Comparison of ENCODE assay signal across 17 cellular contexts in genomic region chr4:143294710-143295109, GRCh38. TPM values are rescaled to one million over a fixed set of nuclear protein-coding genes. Genes with fewer than 3 reads are reported as not detected.
A peak's percentile ranks its signal among the peaks of the same experiment; 100 is the strongest.
DNase-seq lines count a peak whose midpoint lies in the region; ATAC-seq and TF ChIP-seq lines count a peak whose summit lies in the region.
"Had no signal": no experiment of that assay in that cellular context is flagged by ENCODE, and none has a peak within 500 bp of the region (broad histone marks: within the 10 kb centered on the region; RNA-seq: fewer than 3 reads in every experiment).

No MANE protein-coding gene starts in this region.

- TF ChIP-seq CTCF in AG10803 (conservative IDR thresholded peaks at IDR 0.05; ENCODE audit: low read length) = no peak
- TF ChIP-seq CTCF in gastroesophageal sphincter (IDR thresholded peaks at IDR 0.05) = no peak
- no peak for TF ChIP-seq CTCF in stomach (IDR thresholded peaks at IDR 0.05)

- H3K9me3 ChIP-seq in gastroesophageal sphincter (no peaks in the 10 kb centered on the region), stomach (no peaks in the 10 kb centered on the region)
- H3K9me3 ChIP-seq: Caco-2 had no signal

- H3K4me3 ChIP-seq in AG10803 (ENCODE audit: low read length) (no peak overlapping the region), gastroesophageal sphincter (no peak overlapping the region), stomach (no peak overlapping the region)
- H3K4me3 ChIP-seq: GM12878, GM23338, PC-9 had no signal

- TF ChIP-seq POLR2A in gastroesophageal sphincter (IDR thresholded peaks at IDR 0.05) = no peak
- no peak for TF ChIP-seq POLR2A in stomach (IDR thresholded peaks at IDR 0.05)

- DNase-seq in AG10803 (ENCODE audit: low read depth) (peak; percentile 39), stomach (no peak), HCEC 1CT (no peak)
- DNase-seq: AML-193, Caco-2, DMS53, KBM-7, NCI-H1092, NCI-H774, PC-9 had no signal

- H3K27me3 ChIP-seq in gastroesophageal sphincter = no peaks in the 10 kb centered on the region
- H3K27me3 ChIP-seq in stomach = no peaks in the 10 kb centered on the region

- TF ChIP-seq EP300 in gastroesophageal sphincter (IDR thresholded peaks at IDR 0.05) (no peak), stomach (IDR thresholded peaks at IDR 0.05) (no peak)

- H3K36me3 ChIP-seq in gastroesophageal sphincter (no peaks in the 10 kb centered on the region), stomach (no peaks in the 10 kb centered on the region)

- intact Hi-C loops in stomach (cut with DNase I; ENCODE audit: low total_unique reads) = no loop called here

- H3K27ac ChIP-seq in gastroesophageal sphincter (peak overlapping the region; percentile 52 to 75 (median 63)), stomach (peak overlapping the region in 4 of 5 donors; percentile 3 to 47 (median 32))
- H3K27ac ChIP-seq: HL-60, PC-9 had no signal

- H3K4me1 ChIP-seq in gastroesophageal sphincter (peaks cover 16 to 78% (median 16%) of the 10 kb centered on the region in 3 donors), stomach (peaks cover 0 to 30% (median 9%) of the 10 kb centered on the region in 4 donors)
- H3K4me1 ChIP-seq: Caco-2 had no signal

- 15 to 42% methylated on average over 1 of the region's 2 CpGs for WGBS in gastroesophageal sphincter (ENCODE audit: low coverage in 1 of 2), 2 donors
- WGBS in stomach, 5 donors = 28 to 67% (median 46%) methylated on average over 2 of the region's 2 CpGs

- ATAC-seq in SK-N-SH treated with all-trans-retinoic acid at 6 μM for 48 hours (peak; percentile 75), gastroesophageal sphincter (peak; percentile 46), HG03039 (IDR thresholded peaks at IDR 0.05; ENCODE audit: unreplicated experiment) (no peak), GM19397 (IDR thresholded peaks at IDR 0.05; ENCODE audit: unreplicated experiment) (no peak)
- ATAC-seq: GM12878, GM23338 had no signal

TF ChIP-seq in SK-N-SH treated with all-trans-retinoic acid at 6 μM for 48 hours, 23 proteins besides CTCF, POLR2A, EP300 and RAD21:
- TF ChIP-seq ARNTL (CRISPR knock-in tag; IDR thresholded peaks at IDR 0.05; ENCODE audit: borderline replicate concordance, low read depth) (no peak), RARB (CRISPR knock-in tag; IDR thresholded peaks at IDR 0.05) (no peak), OSR1 (CRISPR knock-in tag; IDR thresholded peaks at IDR 0.05) (no peak), ESRRG (CRISPR knock-in tag; IDR thresholded peaks at IDR 0.05) (no peak), TOX (CRISPR knock-in tag; IDR thresholded peaks at IDR 0.05; ENCODE audit: borderline replicate concordance) (no peak), ZNF8 (CRISPR knock-in tag; IDR thresholded peaks at IDR 0.05) (no peak), PPARA (CRISPR knock-in tag; IDR thresholded peaks at IDR 0.05; ENCODE audit: borderline replicate concordance) (no peak), ISL1 (CRISPR knock-in tag; IDR thresholded peaks at IDR 0.05) (no peak), SNAI2 (CRISPR knock-in tag; IDR thresholded peaks at IDR 0.05) (no peak), ZFP30 (CRISPR knock-in tag; IDR thresholded peaks at IDR 0.05) (no peak), ZNF70 (CRISPR knock-in tag; IDR thresholded peaks at IDR 0.05) (no peak), TCF4 (CRISPR knock-in tag; IDR thresholded peaks at IDR 0.05; ENCODE audit: borderline replicate concordance) (no peak), POU6F1 (CRISPR knock-in tag; IDR thresholded peaks at IDR 0.05; ENCODE audit: borderline replicate concordance, low read depth) (no peak), CSDC2 (CRISPR knock-in tag; IDR thresholded peaks at IDR 0.05) (no peak), CSRNP3 (CRISPR knock-in tag; IDR thresholded peaks at IDR 0.05) (no peak), BACH2 (CRISPR knock-in tag; IDR thresholded peaks at IDR 0.05; ENCODE audit: borderline replicate concordance) (no peak)
- TF ChIP-seq, protein P1, sequence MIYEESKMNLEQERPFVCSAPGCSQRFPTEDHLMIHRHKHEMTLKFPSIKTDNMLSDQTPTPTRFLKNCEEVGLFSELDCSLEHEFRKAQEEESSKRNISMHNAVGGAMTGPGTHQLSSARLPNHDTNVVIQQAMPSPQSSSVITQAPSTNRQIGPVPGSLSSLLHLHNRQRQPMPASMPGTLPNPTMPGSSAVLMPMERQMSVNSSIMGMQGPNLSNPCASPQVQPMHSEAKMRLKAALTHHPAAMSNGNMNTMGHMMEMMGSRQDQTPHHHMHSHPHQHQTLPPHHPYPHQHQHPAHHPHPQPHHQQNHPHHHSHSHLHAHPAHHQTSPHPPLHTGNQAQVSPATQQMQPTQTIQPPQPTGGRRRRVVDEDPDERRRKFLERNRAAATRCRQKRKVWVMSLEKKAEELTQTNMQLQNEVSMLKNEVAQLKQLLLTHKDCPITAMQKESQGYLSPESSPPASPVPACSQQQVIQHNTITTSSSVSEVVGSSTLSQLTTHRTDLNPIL (CRISPR knock-in tag; IDR thresholded peaks at IDR 0.05; ENCODE audit: low read depth) = no peak
TF ChIP-seq in SK-N-SH treated with all-trans-retinoic acid at 6 μM for 48 hours: peak in this region for 0.

RNA-seq across cellular contexts. Expression of gene GAB1, which starts 42.0 kb away (rescaled TPM):
- total RNA-seq in gastroesophageal sphincter (100 to 1,000 TPM; 102 to 129 (median 118) TPM), stomach (100 to 1,000 TPM in 1 of 5 donors, 10 to 100 TPM in 4; 25.1 to 101 (median 60.8) TPM)
- 1 to 10 TPM; 3.2 to 4.8 (median 4.3) TPM for polyA plus RNA-seq in stomach

Comparison
In these comparisons a context has a peak if more than half of its experiments do, and no peak if none do; other contexts are left out.
1. ATAC-seq: peak in SK-N-SH treated with all-trans-retinoic acid at 6 μM for 48 hours (single experiment) and gastroesophageal sphincter (single experiment); none in HG03039 (single experiment) and GM19397 (single experiment).